ENCODE assay signal across 9 cellular contexts in genomic region chr1:154502066-154502741, GRCh38. TPM values are rescaled to one million over a fixed set of nuclear protein-coding genes. Genes with fewer than 3 reads are reported as not detected.
A peak's percentile ranks its signal among the peaks of the same experiment; 100 is the strongest.
DNase-seq lines count a peak whose midpoint lies in the region; ATAC-seq lines count a peak whose summit lies in the region.
"Had no signal": no experiment of that assay in that cellular context is flagged by ENCODE, and none has a peak within 500 bp of the region (broad histone marks: within the 10 kb centered on the region; RNA-seq: fewer than 3 reads in every experiment).

TSS of gene SHE (minus strand) at chr1:154502412. CDS start at chr1:154502026, 386 bp downstream.
TSS of gene TDRD10 (plus strand) at chr1:154502219. CDS start at chr1:154506904, 4,685 bp downstream.

- no peaks in the 10 kb centered on the region for H3K9me3 ChIP-seq in mucosa of stomach (ENCODE audit: control insufficient read depth, low read length)

- peak; percentile 70 for ATAC-seq in effector memory CD8-positive, alpha-beta T cell (replicated peaks)

- peak within 1 kb of the TSS; percentile 33 to 50 for H3K4me3 Mint-ChIP-seq in effector memory CD8-positive, alpha-beta T cell

- H3K27ac ChIP-seq in urinary bladder (ENCODE audit: low read depth), result peak within 1 kb of the TSS; percentile 6

- H3K9me3 Mint-ChIP-seq in effector memory CD8-positive, alpha-beta T cell, result no peaks in the 10 kb centered on the region

- DNase-seq in activated T-cell treated with anti-CD3 and anti-CD28 coated beads for 48 hours (ENCODE audit: low read depth), result peak; percentile 3
- DNase-seq in activated T-cell treated with anti-CD3 and anti-CD28 coated beads for 4 hours, result no peak
- DNase-seq in effector memory CD8-positive, alpha-beta T cell, result peak in 2 of 3 experiments; percentile 5 to 17
- no peak for DNase-seq in HCEC 1CT
- no peak for DNase-seq in SIG-M5 treated with dmso at 0.1 percent for 504 hours (lab: John Stamatoyannopoulos, UW; ENCODE audit: unreplicated experiment)
- DNase-seq in islet precursor cell, result no peak
- DNase-seq: activated CD4-positive, alpha-beta T cell treated with anti-CD3 and anti-CD28 coated beads for 1 hour had no signal

- no peak within 1 kb of the TSS for H3K27ac Mint-ChIP-seq in effector memory CD8-positive, alpha-beta T cell

- 2% methylated on average over 89 of the region's 90 CpGs for WGBS in urinary bladder

- H3K27me3 Mint-ChIP-seq in effector memory CD8-positive, alpha-beta T cell, result peaks cover 58 to 72% of the 10 kb centered on the region in 2 donors

- no peak within 1 kb of the TSS for H3K4me3 ChIP-seq in mucosa of stomach (ENCODE audit: low read length)
- H3K4me3 ChIP-seq in urinary bladder (ENCODE audit: low read depth, low read length), result peak within 1 kb of the TSS; percentile 36

- peak within 1 kb of the TSS; percentile 29 for H3K9ac ChIP-seq in mucosa of stomach (ENCODE audit: low read length)

- H3K27me3 ChIP-seq in mucosa of stomach (ENCODE audit: control insufficient read depth, insufficient read depth, low read length), result peaks cover 52% of the 10 kb centered on the region

- peaks cover under 1 to 3% of the 10 kb centered on the region in 2 donors for H3K4me1 Mint-ChIP-seq in effector memory CD8-positive, alpha-beta T cell (ENCODE audit: low read depth in 2 of 2)

- H3K4me1 ChIP-seq in mucosa of stomach (ENCODE audit: control insufficient read depth, insufficient read depth, low read length) (peaks cover 5% of the 10 kb centered on the region), urinary bladder (ENCODE audit: insufficient read depth) (peaks cover 2% of the 10 kb centered on the region)

- no peaks in the 10 kb centered on the region for H3K36me3 ChIP-seq in mucosa of stomach (ENCODE audit: control insufficient read depth, insufficient read depth, low read length)
- H3K36me3 ChIP-seq in urinary bladder (ENCODE audit: insufficient read depth), result no peaks in the 10 kb centered on the region

- no peaks in the 10 kb centered on the region for H3K36me3 Mint-ChIP-seq in effector memory CD8-positive, alpha-beta T cell (ENCODE audit: insufficient read depth)

RNA-seq across cellular contexts. Expression of gene SHE, which starts in this region (rescaled TPM):
- 17.7 TPM for total RNA-seq in urinary bladder
- 15.3 TPM for polyA plus RNA-seq in urinary bladder

RNA-seq across cellular contexts. Expression of gene TDRD10, which starts in this region (rescaled TPM):
- total RNA-seq in urinary bladder, result 1.4 TPM
- polyA plus RNA-seq in urinary bladder, result 4.1 TPM

Comparison
In these comparisons a context has a peak if more than half of its experiments do, and no peak if none do; other contexts are left out.
1. DNase-seq: peak in activated T-cell treated with anti-CD3 and anti-CD28 coated beads for 48 hours (single experiment) and effector memory CD8-positive, alpha-beta T cell (2 of 3); none in activated T-cell treated with anti-CD3 and anti-CD28 coated beads for 4 hours (single experiment), HCEC 1CT (single experiment), SIG-M5 treated with dmso at 0.1 percent for 504 hours (single experiment) and islet precursor cell (single experiment).